ENCODE assay signal across 8 cellular contexts in the genomic region with DNA sequence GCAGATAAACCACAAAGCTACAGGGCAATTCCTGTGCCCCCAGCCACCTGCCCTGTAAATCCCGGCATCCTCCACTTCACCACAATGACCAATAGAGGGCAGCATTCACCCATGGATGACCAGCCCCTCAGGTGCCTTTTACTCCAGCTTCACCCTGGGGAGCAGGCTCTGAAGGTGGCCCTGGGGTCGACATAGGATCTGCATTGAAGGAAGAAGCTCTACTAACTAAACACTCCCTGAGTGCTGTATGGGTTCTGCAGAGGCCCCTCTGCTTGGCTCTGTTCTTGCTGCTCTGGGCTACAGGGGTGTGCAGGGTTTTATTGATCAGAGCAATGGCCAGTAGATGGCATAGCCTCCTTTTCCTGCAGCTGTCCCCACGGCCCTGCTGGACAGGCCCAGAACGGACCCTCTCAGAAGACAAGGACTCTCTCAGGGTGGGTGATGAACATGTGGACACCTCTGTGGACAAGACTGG. TPM values are rescaled to one million over a fixed set of nuclear protein-coding genes. Genes with fewer than 3 reads are reported as not detected.
DNase-seq lines count a peak whose midpoint lies in the region; ATAC-seq and TF ChIP-seq lines count a peak whose summit lies in the region.

No MANE protein-coding gene starts in this region.

- DNase-seq in DMS 273 (lab: John Stamatoyannopoulos, UW; ENCODE audit: unreplicated experiment) (peak; percentile 82), HT-29 (ENCODE audit: low spot score) (peak; percentile 82), OCI-M1 (lab: John Stamatoyannopoulos, UW) (peak; percentile 72), astrocyte of the cerebellum (ENCODE audit: low read depth) (peak; percentile 29), iPS-NIHi11 (ENCODE audit: low spot score) (peak; percentile 81)
- DNase-seq in stimulated activated CD4-positive, alpha-beta T cell treated with anti-CD3 and anti-CD28 coated beads, Interleukin-12 subunit alpha, Interleukin-12 subunit beta, amount 100 ng/mL, for 48 hours (ENCODE audit: low read depth in 2 of 3, low spot score in 1 of 3), result peak; percentile 8 to 43 (median 20)

- in situ Hi-C loops in astrocyte of the cerebellum (cut with HindIII; ENCODE audit: low sequenced_read_pairs), result no loop called here

- ATAC-seq in GM19452 (IDR thresholded peaks at IDR 0.05; ENCODE audit: unreplicated experiment) (peak; percentile 72), GM19397 (IDR thresholded peaks at IDR 0.05; ENCODE audit: unreplicated experiment) (no peak)

- H3K4me3 ChIP-seq in astrocyte of the cerebellum (ENCODE audit: low read depth, low read length), result no peak overlapping the region

- TF ChIP-seq CTCF in astrocyte of the cerebellum (IDR thresholded peaks at IDR 0.05; ENCODE audit: low read depth, low read length, missing control alignments), result peak; percentile 83

RNA-seq across cellular contexts. Expression of gene CST4, which starts 20.3 kb away (rescaled TPM):
- total RNA-seq in HT-29 (2014; rRNA removed; shearing (Covaris generic)), result 0.25 TPM in 1 of 2 replicates, not detected in the other

RNA-seq across cellular contexts. Expression of gene CST3, which starts 30.8 kb away (rescaled TPM):
- total RNA-seq in HT-29 (2014; rRNA removed; shearing (Covaris generic)), result 417 and 453 TPM in 2 replicates

Comparison
In these comparisons a context has a peak if more than half of its experiments do, and no peak if none do; other contexts are left out.
1. DNase-seq: peak in every context shown above with its lines; median percentile 82 in DMS 273; 82 in HT-29; 81 in iPS-NIHi11; 72 in OCI-M1; 29 in astrocyte of the cerebellum; 20 in stimulated activated CD4-positive, alpha-beta T cell treated with anti-CD3 and anti-CD28 coated beads, Interleukin-12 subunit alpha, Interleukin-12 subunit beta, amount 100 ng/mL, for 48 hours.